In genomic region chr14:31371651-31372050, GRCh38 we compare ENCODE assay signal across 1 cellular context.
A peak's percentile ranks its signal among the peaks of the same experiment; 100 is the strongest.
TF ChIP-seq lines count a peak whose summit lies in the region.

No MANE protein-coding gene starts in this region.

TF ChIP-seq in HepG2, 621 proteins besides CTCF, POLR2A, EP300 and RAD21:
- TF ChIP-seq ZNF382 (CRISPR knock-in tag; IDR thresholded peaks at IDR 0.05; ENCODE audit: borderline replicate concordance) (0 out of 2 replicates have a peak, but pooled peaks have one; percentile 68), ISX (CRISPR knock-in tag; conservative IDR thresholded peaks at IDR 0.05) (no peak), ZBED4 (CRISPR knock-in tag; IDR thresholded peaks at IDR 0.05; ENCODE audit: borderline replicate concordance) (no peak)
